In genomic region chr3:4492240-4493007, GRCh38 we compare ENCODE assay signal across 8 cellular contexts. TPM values are rescaled to one million over a fixed set of nuclear protein-coding genes. Genes with fewer than 3 reads are reported as not detected.
DNase-seq lines count a peak whose midpoint lies in the region; ATAC-seq and TF ChIP-seq lines count a peak whose summit lies in the region.

No MANE protein-coding gene starts in this region.

- intact Hi-C loops in activated CD4-positive, alpha-beta T cell treated with anti-CD3 and anti-CD28 coated beads, Interleukin-2, amount 10 ng/mL, durations not matched to agents 24 days and 14 days (cut with micrococcal nuclease): loop anchor here (1.0 to 10.0 kb wide), 19 partner anchors 12 to 1365 kb away; partner anchors contain the start of genes ARL8B, BHLHE40, CRBN and SETMAR
- intact Hi-C loops in right lobe of liver (cut with DNase I): no loop called here

- H3K27me3 ChIP-seq in right lobe of liver: no peaks in the 10 kb centered on the region

- H3K4me3 Mint-ChIP-seq in activated CD4-positive, alpha-beta T cell treated with anti-CD3 and anti-CD28 coated beads, Interleukin-2, amount 10 ng/mL, durations not matched to agents 24 days and 14 days: peak overlapping the region; percentile 92

- no peaks in the 10 kb centered on the region for H3K9me3 Mint-ChIP-seq in activated CD4-positive, alpha-beta T cell treated with anti-CD3 and anti-CD28 coated beads, Interleukin-2, amount 10 ng/mL, durations not matched to agents 24 days and 14 days

- peaks cover 36% of the 10 kb centered on the region for H3K4me1 Mint-ChIP-seq in activated CD4-positive, alpha-beta T cell treated with anti-CD3 and anti-CD28 coated beads, Interleukin-2, amount 10 ng/mL, durations not matched to agents 24 days and 14 days

- peak overlapping the region; percentile 91 for H3K27ac Mint-ChIP-seq in activated CD4-positive, alpha-beta T cell treated with anti-CD3 and anti-CD28 coated beads, Interleukin-2, amount 10 ng/mL, durations not matched to agents 24 days and 14 days

- peak; percentile 9 for ATAC-seq in GM19397 (IDR thresholded peaks at IDR 0.05; ENCODE audit: unreplicated experiment)
- ATAC-seq in right lobe of liver: peak; percentile 34 to 52 (median 45)

- peak overlapping the region; percentile 74 to 90 (median 88) for H3K4me3 ChIP-seq in right lobe of liver

- WGBS in right lobe of liver (ENCODE audit: insufficient coverage, low coverage, low lambda C conversion rate, missing lambda C conversion rate): 1% methylated on average over 36 of the region's 41 CpGs

- peaks cover 0 to 9% (median 0%) of the 10 kb centered on the region in 4 donors for H3K4me1 ChIP-seq in right lobe of liver

- TF ChIP-seq POLR2A in right lobe of liver (IDR thresholded peaks at IDR 0.05): peak; percentile 18

- H3K27ac ChIP-seq in right lobe of liver: peak overlapping the region; percentile 71 to 82 (median 75)

- TF ChIP-seq CTCF in right lobe of liver (IDR thresholded peaks at IDR 0.05): no peak

- DNase-seq in AG08395 (ENCODE audit: low spot score) (peak; percentile 55), NCI-H2171 (lab: John Stamatoyannopoulos, UW) (peak; percentile 1), dermis blood vessel endothelial cell (peak; percentile 73), right lobe of liver (peak; percentile 55 to 64 (median 57)), cortex of kidney (lab: John Stamatoyannopoulos, UW) (no peak)
- peak; percentile 84 for DNase-seq in activated CD4-positive, alpha-beta T cell treated with anti-CD3 and anti-CD28 coated beads, Interleukin-2, amount 10 ng/mL, durations not matched to agents 24 days and 14 days
- DNase-seq in stimulated activated CD4-positive, alpha-beta T cell treated with anti-CD3 and anti-CD28 coated beads, Interleukin-4, amount 100 ng/mL, for 4 hours: peak; percentile 32 to 33

- H3K9me3 ChIP-seq in right lobe of liver: no peaks in the 10 kb centered on the region

- peaks cover 37% of the 10 kb centered on the region for H3K27me3 Mint-ChIP-seq in activated CD4-positive, alpha-beta T cell treated with anti-CD3 and anti-CD28 coated beads, Interleukin-2, amount 10 ng/mL, durations not matched to agents 24 days and 14 days

- H3K36me3 ChIP-seq in right lobe of liver: no peaks in the 10 kb centered on the region

- peaks cover 19% of the 10 kb centered on the region for H3K36me3 Mint-ChIP-seq in activated CD4-positive, alpha-beta T cell treated with anti-CD3 and anti-CD28 coated beads, Interleukin-2, amount 10 ng/mL, durations not matched to agents 24 days and 14 days (ENCODE audit: low read depth)

RNA-seq across cellular contexts. Expression of gene ITPR1, which starts 0.7 kb away (rescaled TPM):
- total RNA-seq in activated CD4-positive, alpha-beta T cell treated with anti-CD3 and anti-CD28 coated beads, Interleukin-2, amount 10 ng/mL, durations not matched to agents 24 days and 14 days: 84.5 and 85.2 TPM in 2 replicates
- total RNA-seq in dermis blood vessel endothelial cell: 47.5 and 59.7 TPM in 2 replicates
- 10 to 100 TPM in 4 of 6 experiments, 1 to 10 TPM in 2; 6.5 to 16.2 (median 11.5) TPM for total RNA-seq in right lobe of liver

RNA-seq across cellular contexts. Expression of gene SUMF1, which starts 25.4 kb away (rescaled TPM):
- 6.7 and 7.4 TPM in 2 replicates for total RNA-seq in activated CD4-positive, alpha-beta T cell treated with anti-CD3 and anti-CD28 coated beads, Interleukin-2, amount 10 ng/mL, durations not matched to agents 24 days and 14 days
- total RNA-seq in dermis blood vessel endothelial cell (97.2 and 102 TPM in 2 replicates), right lobe of liver (10 to 100 TPM; 15.9 to 32.4 (median 21.3) TPM)
